8 cellular contexts compared by ENCODE assay signal in the genomic region with DNA sequence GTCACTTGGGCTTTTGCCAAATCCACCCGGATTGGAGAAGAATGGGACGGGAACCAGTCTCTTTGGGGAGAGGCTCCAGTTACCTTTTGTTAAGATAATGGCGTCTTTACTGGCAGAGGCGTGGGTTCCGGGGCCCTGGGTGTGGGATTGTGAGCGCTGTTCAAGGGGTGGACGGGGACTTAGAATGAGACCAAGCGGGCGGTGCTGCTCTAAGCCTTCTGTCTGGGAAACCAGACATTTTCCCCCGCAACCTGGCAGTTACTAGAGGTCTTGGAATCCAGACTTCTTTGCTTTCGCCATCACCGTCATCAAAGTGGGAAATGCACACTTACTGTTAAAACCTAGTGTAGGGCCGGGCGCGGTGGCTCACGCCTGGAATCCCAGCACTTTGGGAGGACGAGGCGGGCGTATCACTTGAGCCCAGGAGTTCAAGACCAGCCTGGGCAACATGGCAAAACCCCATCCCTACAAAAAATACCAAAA. TPM values are rescaled to one million over a fixed set of nuclear protein-coding genes. Genes with fewer than 3 reads are reported as not detected.
A peak's percentile ranks its signal among the peaks of the same experiment; 100 is the strongest.
DNase-seq lines count a peak whose midpoint lies in the region; ATAC-seq and TF ChIP-seq lines count a peak whose summit lies in the region.

No MANE protein-coding gene starts in this region.

- intact Hi-C loops in aorta (cut with DNase I), result no loop called here

- H3K36me3 ChIP-seq in KMS-11 (ENCODE audit: insufficient read depth) (no peaks in the 10 kb centered on the region), aorta (ENCODE audit: control insufficient read depth in 1 of 2, insufficient read depth in 2 of 2, low read length in 1 of 2) (no peaks in the 10 kb centered on the region)

- H3K79me2 ChIP-seq in KMS-11 (ENCODE audit: insufficient read depth, low read depth), result peaks cover 10% of the 10 kb centered on the region; the same call in 1 of the 2 replicates

- H3K4me3 Mint-ChIP-seq in activated T-cell treated with anti-CD3 and anti-CD28 coated beads, Interleukin-2, amount 50 U/mL, for 24 hours, result peak overlapping the region; percentile 97

- no peak for TF ChIP-seq CTCF in KMS-11 (conservative IDR thresholded peaks at IDR 0.05; ENCODE audit: low read depth, low read length)

- peak; percentile 66 for ATAC-seq in aorta (ENCODE audit: low FRiP score)

- no peak for DNase-seq in activated T-cell treated with anti-CD3 and anti-CD28 coated beads, Interleukin-2, amount 50 U/mL, for 24 hours
- DNase-seq in activated T-cell treated with anti-CD3 and anti-CD28 coated beads, Interleukin-2, amount 50 U/mL, for 48 hours, result no peak
- DNase-seq in aorta, result no peak
- DNase-seq in stimulated activated CD4-positive, alpha-beta T cell treated with anti-CD3 and anti-CD28 coated beads, Interleukin-4, amount 100 ng/mL, for 1 hour, result no peak
- no peak for DNase-seq in NCI-H2196 treated with DMSO at 0.1 percent for 48 hours (lab: John Stamatoyannopoulos, UW; ENCODE audit: unreplicated experiment)

- H3K9ac ChIP-seq in KMS-11, result peak overlapping the region; percentile 83

- no peaks in the 10 kb centered on the region for H3K27me3 ChIP-seq in KMS-11 (ENCODE audit: insufficient read depth, low read depth)
- no peaks in the 10 kb centered on the region for H3K27me3 ChIP-seq in mononuclear cell (ENCODE audit: insufficient read depth, low read length)
- no peaks in the 10 kb centered on the region for H3K27me3 ChIP-seq in aorta (ENCODE audit: control insufficient read depth in 1 of 2, insufficient read depth in 2 of 2, low read length in 1 of 2)

- no peaks in the 10 kb centered on the region for H3K27me3 Mint-ChIP-seq in activated T-cell treated with anti-CD3 and anti-CD28 coated beads, Interleukin-2, amount 50 U/mL, for 24 hours

- peaks cover 29% of the 10 kb centered on the region for H3K36me3 Mint-ChIP-seq in activated T-cell treated with anti-CD3 and anti-CD28 coated beads, Interleukin-2, amount 50 U/mL, for 24 hours (ENCODE audit: low read depth)

- peak overlapping the region; percentile 55 for H3K4me2 ChIP-seq in KMS-11

- H3K4me3 ChIP-seq in KMS-11 (IDR thresholded peaks at IDR 0.05; ENCODE audit: insufficient read depth, low read depth, low read length), result no peak overlapping the region
- peak overlapping the region; percentile 79 for H3K4me3 ChIP-seq in mononuclear cell (ENCODE audit: low read length)
- peak overlapping the region; percentile 23 to 57 for H3K4me3 ChIP-seq in aorta (ENCODE audit: low read length in 2 of 2)

- H3K27ac ChIP-seq in KMS-11 (peak overlapping the region; percentile 78), cingulate gyrus (ENCODE audit: low read depth, low read length) (peak overlapping the region; percentile 98), aorta (ENCODE audit: low read depth in 1 of 2, low read length in 2 of 2) (peak overlapping the region; percentile 47 to 87)

- H3K9me3 Mint-ChIP-seq in activated T-cell treated with anti-CD3 and anti-CD28 coated beads, Interleukin-2, amount 50 U/mL, for 24 hours, result no peaks in the 10 kb centered on the region

- peak overlapping the region; percentile 99 for H3K27ac Mint-ChIP-seq in activated T-cell treated with anti-CD3 and anti-CD28 coated beads, Interleukin-2, amount 50 U/mL, for 24 hours

- H2AFZ ChIP-seq in KMS-11 (ENCODE audit: low read depth), result peak overlapping the region; percentile 70

- no peaks in the 10 kb centered on the region for H3K9me3 ChIP-seq in mononuclear cell (ENCODE audit: low read depth, low read length)
- no peaks in the 10 kb centered on the region for H3K9me3 ChIP-seq in aorta (ENCODE audit: control insufficient read depth, low read length)

- H3K4me1 Mint-ChIP-seq in activated T-cell treated with anti-CD3 and anti-CD28 coated beads, Interleukin-2, amount 50 U/mL, for 24 hours (ENCODE audit: low read depth), result peaks cover 45% of the 10 kb centered on the region

- H3K4me1 ChIP-seq in KMS-11 (ENCODE audit: low read depth, poor library complexity, severe bottlenecking), result peaks cover 17% of the 10 kb centered on the region
- peaks cover 42% of the 10 kb centered on the region for H3K4me1 ChIP-seq in mononuclear cell (ENCODE audit: insufficient read depth, low read length)
- H3K4me1 ChIP-seq in aorta (ENCODE audit: control insufficient read depth in 1 of 2, insufficient read depth in 2 of 2, low read length in 2 of 2), result peaks cover 0 to 2% of the 10 kb centered on the region in 2 donors

- WGBS in aorta, 2 donors, result 2 to 3% methylated on average over 19 of the region's 19 CpGs

- H4K20me1 ChIP-seq in KMS-11 (ENCODE audit: insufficient read depth), result no peaks in the 10 kb centered on the region

RNA-seq across cellular contexts. Expression of gene TEN1, which starts 0.7 kb away (rescaled TPM):
- total RNA-seq in mononuclear cell (18.9 TPM), aorta (10 to 100 TPM in 1 of 2 donors, 1 to 10 TPM in 1; 8.9 to 15.1 TPM)
- polyA plus RNA-seq in aorta, result 10 to 100 TPM; 18.8 to 19.7 TPM

RNA-seq across cellular contexts. Expression of gene ACOX1, which starts 0.8 kb away (rescaled TPM):
- total RNA-seq in mononuclear cell (18.5 TPM), aorta (10 to 100 TPM; 41.5 to 48.8 TPM)
- 10 to 100 TPM; 14.6 to 16.2 TPM for polyA plus RNA-seq in aorta

RNA-seq across cellular contexts. Expression of gene CDK3, which starts 20.9 kb away (rescaled TPM):
- total RNA-seq in mononuclear cell (1.8 TPM), aorta (1 to 10 TPM; 3.5 to 7.2 TPM)
- 10 to 100 TPM in 1 of 2 donors, 1 to 10 TPM in 1; 3.9 to 24.0 TPM for polyA plus RNA-seq in aorta

RNA-seq across cellular contexts. Expression of gene FBF1, which starts 38.9 kb away (rescaled TPM):
- total RNA-seq in mononuclear cell (11.2 TPM), aorta (10 to 100 TPM in 1 of 2 donors, 1 to 10 TPM in 1; 5.5 to 12.2 TPM)
- 10 to 100 TPM in 1 of 2 donors, 1 to 10 TPM in 1; 1.0 to 21.6 TPM for polyA plus RNA-seq in aorta

RNA-seq across cellular contexts. Expression of gene EVPL, which starts 47.4 kb away (rescaled TPM):
- under 0.01 TPM for total RNA-seq in mononuclear cell
- under 1 TPM; 0.16 to 0.21 TPM for total RNA-seq in aorta
- 10 to 100 TPM in 1 of 2 donors, under 1 TPM in 1; 0.10 to 12.5 TPM for polyA plus RNA-seq in aorta
